ENCODE assay signal across 8 cellular contexts in genomic region chr15:90101969-90102890, GRCh38. TPM values are rescaled to one million over a fixed set of nuclear protein-coding genes. Genes with fewer than 3 reads are reported as not detected.
DNase-seq lines count a peak whose midpoint lies in the region; ATAC-seq and TF ChIP-seq lines count a peak whose summit lies in the region.

Gene IDH2 (minus strand): TSS chr15:90102468. CDS start chr15:90102390, 78 bp downstream.

- no peaks in the 10 kb centered on the region for H3F3A ChIP-seq in PC-3 (ENCODE audit: low read length, unreplicated experiment)

- intact Hi-C loops in Calu3 (cut with micrococcal nuclease; ENCODE audit: unreplicated experiment), result no loop called here
- intact Hi-C loops in PC-3 (cut with micrococcal nuclease), result no loop called here

- POLR2A ChIA-PET in PC-3 (lab: Charles Lee; ENCODE audit: unreplicated experiment), result interaction anchor here (0.5 to 0.7 kb wide), 3 partner anchors 15 to 787 kb away, joined by 3 to 4 read pairs (median 4); no protein-coding TSS in a partner anchor

- CTCF ChIA-PET in Calu3 (lab: Charles Lee), result interaction anchor here (0.7 to 0.9 kb wide), 5 partner anchors 10 to 119 kb away, joined by 3 to 4 read pairs (median 3); no protein-coding TSS in a partner anchor
- CTCF ChIA-PET in PC-3 (lab: Charles Lee), result interaction anchor here (0.6 kb wide), 1 partner anchor 20 kb away, joined by 9 read pairs; no protein-coding TSS in a partner anchor

- H3K36me3 ChIP-seq in PC-3 (ENCODE audit: low read depth, low read length), result no peaks in the 10 kb centered on the region
- H3K36me3 ChIP-seq in esophagus (ENCODE audit: control insufficient read depth in 2 of 2, insufficient read depth in 2 of 2, low read length in 1 of 2), result no peaks in the 10 kb centered on the region
- H3K36me3 ChIP-seq in mucosa of rectum (ENCODE audit: control insufficient read depth in 2 of 2, insufficient read depth in 2 of 2, low read length in 2 of 2), result no peaks in the 10 kb centered on the region

- H3K4me2 ChIP-seq in PC-3 (ENCODE audit: low read length), result peak within 1 kb of the TSS; percentile 90

- peaks cover 60% of the 10 kb centered on the region for H3K4me1 Mint-ChIP-seq in Calu3 (ENCODE audit: low read depth, unreplicated experiment)
- H3K4me1 Mint-ChIP-seq in activated T-cell treated with anti-CD3 and anti-CD28 coated beads, Interleukin-2, amount 50 U/mL, for 4 hours (ENCODE audit: low read depth), result peaks cover 48% of the 10 kb centered on the region

- H3K9ac ChIP-seq in PC-3 (ENCODE audit: low read length) (peak within 1 kb of the TSS; percentile 84), mucosa of rectum (ENCODE audit: low read depth in 1 of 2, low read length in 2 of 2) (peak within 1 kb of the TSS; percentile 92 to 95)

- H3K4me3 Mint-ChIP-seq in Calu3 (ENCODE audit: low read depth, unreplicated experiment), result peak within 1 kb of the TSS; percentile 73
- peak within 1 kb of the TSS; percentile 84 for H3K4me3 Mint-ChIP-seq in activated T-cell treated with anti-CD3 and anti-CD28 coated beads, Interleukin-2, amount 50 U/mL, for 4 hours

- BruUV-seq in Calu3 (replicated peaks; lab: Mats Ljungman, UMichigan) (no TSS peak), PC-3 (replicated peaks; lab: Mats Ljungman, UMichigan) (no TSS peak)

- no peaks in the 10 kb centered on the region for H3K27me3 Mint-ChIP-seq in Calu3 (ENCODE audit: unreplicated experiment)
- H3K27me3 Mint-ChIP-seq in activated T-cell treated with anti-CD3 and anti-CD28 coated beads, Interleukin-2, amount 50 U/mL, for 4 hours (ENCODE audit: low read depth), result no peaks in the 10 kb centered on the region

- H3K27ac ChIP-seq in PC-3 (ENCODE audit: low read length), result 0 out of 2 replicates have a peak within 1 kb of the TSS, but pooled peaks have one; percentile 6
- peak within 1 kb of the TSS; percentile 91 to 96 for H3K27ac ChIP-seq in esophagus (ENCODE audit: low read depth in 2 of 2, low read length in 1 of 2)
- peak within 1 kb of the TSS; percentile 83 to 89 for H3K27ac ChIP-seq in mucosa of rectum (ENCODE audit: low read depth in 2 of 2, low read length in 2 of 2)

- H3K9me2 ChIP-seq in PC-3 (replicated peaks; ENCODE audit: low read length), result no peaks in the 10 kb centered on the region

- ATAC-seq in GM19463 (IDR thresholded peaks at IDR 0.05; ENCODE audit: unreplicated experiment), result peak; percentile 64
- ATAC-seq in PC-3, result peak; percentile 91
- peak; percentile 85 to 89 for ATAC-seq in activated T-cell treated with anti-CD3 and anti-CD28 coated beads, Interleukin-2, amount 50 U/mL, for 4 hours

- H3K27me3 ChIP-seq in PC-3 (ENCODE audit: low read length) (no peaks in the 10 kb centered on the region), esophagus (ENCODE audit: control insufficient read depth in 1 of 2, insufficient read depth in 2 of 2, low read length in 2 of 2) (no peaks in the 10 kb centered on the region), mucosa of rectum (ENCODE audit: control insufficient read depth in 2 of 2, insufficient read depth in 2 of 2, low read length in 2 of 2) (no peaks in the 10 kb centered on the region)

- H3K9me3 Mint-ChIP-seq in Calu3 (ENCODE audit: low read depth, unreplicated experiment), result no peaks in the 10 kb centered on the region
- no peaks in the 10 kb centered on the region for H3K9me3 Mint-ChIP-seq in activated T-cell treated with anti-CD3 and anti-CD28 coated beads, Interleukin-2, amount 50 U/mL, for 4 hours

- H3K4me3 ChIP-seq in PC-3 (ENCODE audit: low read length), result peak within 1 kb of the TSS; percentile 84
- peak within 1 kb of the TSS; percentile 79 to 97 for H3K4me3 ChIP-seq in esophagus (ENCODE audit: low read depth in 1 of 2, low read length in 2 of 2)
- H3K4me3 ChIP-seq in mucosa of rectum (ENCODE audit: low read length in 2 of 2), result peak within 1 kb of the TSS; percentile 70 to 88

- H4K20me1 ChIP-seq in PC-3 (ENCODE audit: low read length), result no peaks in the 10 kb centered on the region

- no peak for TF ChIP-seq CTCF in Calu3 (IDR thresholded peaks at IDR 0.05; ENCODE audit: unreplicated experiment)
- no peak for TF ChIP-seq CTCF in PC-3 (conservative IDR thresholded peaks at IDR 0.05; ENCODE audit: low read depth, low read length)

- H3K27ac Mint-ChIP-seq in Calu3 (ENCODE audit: unreplicated experiment), result peak within 1 kb of the TSS; percentile 48

- DNase-seq in Calu3, result peak; percentile 93
- peak; percentile 78 for DNase-seq in HPDE6-E6E7 (ENCODE audit: extremely low spot score)
- peak; percentile 89 for DNase-seq in PC-3
- peak; percentile 57 for DNase-seq in activated T-cell treated with anti-CD3 and anti-CD28 coated beads, Interleukin-2, amount 50 U/mL, for 4 hours
- DNase-seq in stimulated activated CD8-positive, alpha-beta memory T cell treated with anti-CD3 and anti-CD28 coated beads, Interleukin-7, amount 100 ng/mL, for 48 hours (ENCODE audit: extremely low read depth in 1 of 2, low read depth in 1 of 2), result peak; percentile 44 to 55

- peaks cover 41% of the 10 kb centered on the region for H3K4me1 ChIP-seq in PC-3 (ENCODE audit: insufficient read depth, low read length)
- peaks cover 6 to 28% of the 10 kb centered on the region in 2 donors for H3K4me1 ChIP-seq in esophagus (ENCODE audit: control insufficient read depth in 2 of 2, insufficient read depth in 2 of 2, low read length in 1 of 2)
- H3K4me1 ChIP-seq in mucosa of rectum (ENCODE audit: control insufficient read depth in 2 of 2, insufficient read depth in 2 of 2, low read length in 2 of 2), result peaks cover 22 to 35% of the 10 kb centered on the region in 2 donors

- H3K79me2 ChIP-seq in PC-3 (ENCODE audit: low read length), result peaks cover 20% of the 10 kb centered on the region

- H2AFZ ChIP-seq in PC-3 (ENCODE audit: low read length), result peak within 1 kb of the TSS; percentile 89

- H3K9me3 ChIP-seq in PC-3 (ENCODE audit: low read length), result no peaks in the 10 kb centered on the region
- no peaks in the 10 kb centered on the region for H3K9me3 ChIP-seq in esophagus (ENCODE audit: control insufficient read depth in 2 of 2, insufficient read depth in 1 of 2, low read depth in 1 of 2, low read length in 1 of 2)
- H3K9me3 ChIP-seq in mucosa of rectum (ENCODE audit: control insufficient read depth in 2 of 2, low read length in 2 of 2), result no peaks in the 10 kb centered on the region

- WGBS in esophagus, 2 donors, result 0% methylated on average over 81 to 104 of the region's 104 CpGs

- peaks cover 16% of the 10 kb centered on the region for H3K36me3 Mint-ChIP-seq in Calu3 (ENCODE audit: insufficient read depth, unreplicated experiment)
- H3K36me3 Mint-ChIP-seq in activated T-cell treated with anti-CD3 and anti-CD28 coated beads, Interleukin-2, amount 50 U/mL, for 4 hours (ENCODE audit: insufficient read depth), result no peaks in the 10 kb centered on the region

RNA-seq across cellular contexts. Expression of gene IDH2, which starts in this region (rescaled TPM):
- total RNA-seq in Calu3 (2022) (96.1 and 108 TPM in 2 replicates), PC-3 (2014; rRNA removed) (80.6 and 94.1 TPM in 2 replicates)
- total RNA-seq in activated T-cell treated with anti-CD3 and anti-CD28 coated beads, Interleukin-2, amount 50 U/mL, for 4 hours, result 10 to 100 TPM; 32.8 to 45.1 (median 43.3) TPM
- polyA plus RNA-seq in esophagus, result 10 to 100 TPM; 63.5 to 98.5 TPM

Comparison
In these comparisons a context has a peak if more than half of its experiments do, and no peak if none do; other contexts are left out.
1. Peak in every context shown above with its lines: DNase-seq, ATAC-seq, H3K4me3 ChIP-seq and H3K27ac ChIP-seq.
2. H3K27ac ChIP-seq: peak in every context shown above with its lines; median percentile 94 in esophagus; 86 in mucosa of rectum; 6 in PC-3.